In the genomic region with DNA sequence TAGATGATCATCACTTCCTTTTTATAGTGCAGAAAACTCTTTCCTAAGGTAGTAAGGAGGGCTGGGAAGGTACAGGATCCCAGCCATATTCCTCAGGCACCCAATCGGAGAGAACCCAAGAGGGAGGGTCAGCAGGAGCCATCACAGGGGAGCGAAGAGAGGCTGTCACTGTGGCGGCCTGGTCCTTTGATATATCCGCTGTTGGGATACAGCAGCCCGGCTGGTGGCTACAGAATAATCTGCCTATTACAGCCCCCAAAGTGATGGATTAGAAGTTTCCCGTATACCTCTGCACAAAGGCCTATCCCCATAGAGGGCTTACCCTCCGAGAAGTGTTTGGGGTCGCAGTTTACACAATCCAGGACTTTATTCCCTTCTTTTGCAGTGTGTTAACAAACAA, we compare ENCODE assay signal across 8 cellular contexts. TPM values are rescaled to one million over a fixed set of nuclear protein-coding genes. Genes with fewer than 3 reads are reported as not detected.
A peak's percentile ranks its signal among the peaks of the same experiment; 100 is the strongest.
DNase-seq lines count a peak whose midpoint lies in the region; ATAC-seq lines count a peak whose summit lies in the region.

No MANE protein-coding gene starts in this region.

- H3K27me3 ChIP-seq in ACC112 (ENCODE audit: insufficient read depth, low read length): no peaks in the 10 kb centered on the region
- H3K27me3 ChIP-seq in mesenchymal stem cell (ENCODE audit: control insufficient read depth in 1 of 2, insufficient read depth in 1 of 2, low read length in 2 of 2): no peaks in the 10 kb centered on the region

- H3K18ac ChIP-seq in mesenchymal stem cell (ENCODE audit: low read depth in 1 of 2, low read length in 2 of 2): peak overlapping the region in 1 of 2 experiments; percentile 34

- POLR2A ChIA-PET in activated naive CD8-positive, alpha-beta T cell treated with anti-CD3 and anti-CD28 coated beads, Interleukin-2, amount 10 ng/mL, durations not matched to agents 7 days and 5 days (lab: Charles Lee): interaction anchor here (1.6 to 1.8 kb wide), 2 partner anchors 56 to 109 kb away, joined by 6 to 9 read pairs; partner anchors contain the start of genes OSBP and PATL1

- H3K36me3 ChIP-seq in ACC112 (ENCODE audit: insufficient read depth, low read length) (no peaks in the 10 kb centered on the region), mesenchymal stem cell (ENCODE audit: control insufficient read depth in 1 of 2, insufficient read depth in 2 of 2, low read depth in 1 of 2, low read length in 2 of 2) (no peaks in the 10 kb centered on the region)

- WGBS in mesenchymal stem cell: 23% methylated on average over 8 of the region's 8 CpGs

- peaks cover 2% of the 10 kb centered on the region for H3K36me3 Mint-ChIP-seq in activated naive CD8-positive, alpha-beta T cell treated with anti-CD3 and anti-CD28 coated beads, Interleukin-2, amount 10 ng/mL, durations not matched to agents 7 days and 5 days

- no peak overlapping the region for H4K91ac ChIP-seq in mesenchymal stem cell (ENCODE audit: low read length)

- H3K27me3 Mint-ChIP-seq in activated naive CD8-positive, alpha-beta T cell treated with anti-CD3 and anti-CD28 coated beads, Interleukin-2, amount 10 ng/mL, durations not matched to agents 7 days and 5 days: peaks cover 11% of the 10 kb centered on the region

- no peak for DNase-seq in activated naive CD8-positive, alpha-beta T cell treated with anti-CD3 and anti-CD28 coated beads, Interleukin-2, amount 10 ng/mL, durations not matched to agents 7 days and 5 days
- DNase-seq in mesenchymal stem cell (no peak), putamen (ENCODE audit: low spot score) (no peak)
- DNase-seq in activated effector memory CD4-positive, alpha-beta T cell treated with Interleukin-2 at 50 U/mL for 16 hours: no peak

- H3K4me3 ChIP-seq in ACC112 (ENCODE audit: low read depth, low read length) (peak overlapping the region; percentile 81; the same call in 1 of the 2 replicates), mesenchymal stem cell (ENCODE audit: insufficient read depth in 1 of 2, low read depth in 1 of 2, low read length in 2 of 2) (peak overlapping the region in 1 of 2 experiments; percentile 95)

- H4K8ac ChIP-seq in mesenchymal stem cell (ENCODE audit: low read length): peak overlapping the region; percentile 33

- H3K4me2 ChIP-seq in mesenchymal stem cell (ENCODE audit: low read length, poor library complexity, severe bottlenecking): peak overlapping the region; percentile 51

- peak overlapping the region; percentile 97 for H3K27ac Mint-ChIP-seq in activated naive CD8-positive, alpha-beta T cell treated with anti-CD3 and anti-CD28 coated beads, Interleukin-2, amount 10 ng/mL, durations not matched to agents 7 days and 5 days

- no peaks in the 10 kb centered on the region for H3K9me3 ChIP-seq in mesenchymal stem cell (ENCODE audit: control insufficient read depth, low read length)

- no peaks in the 10 kb centered on the region for H3K79me2 ChIP-seq in ACC112 (ENCODE audit: control insufficient read depth, insufficient read depth, low read length, unreplicated experiment)

- no peak overlapping the region for H2BK120ac ChIP-seq in mesenchymal stem cell (ENCODE audit: low read depth, low read length)

- peak overlapping the region; percentile 92 for H3K4me3 Mint-ChIP-seq in activated naive CD8-positive, alpha-beta T cell treated with anti-CD3 and anti-CD28 coated beads, Interleukin-2, amount 10 ng/mL, durations not matched to agents 7 days and 5 days

- ATAC-seq in HG02642 (IDR thresholded peaks at IDR 0.05; ENCODE audit: poor library complexity, unreplicated experiment) (peak; percentile 1), GM18861 (IDR thresholded peaks at IDR 0.05; ENCODE audit: unreplicated experiment) (no peak)
- ATAC-seq in activated naive CD8-positive, alpha-beta T cell treated with anti-CD3 and anti-CD28 coated beads, Interleukin-2, amount 10 ng/mL, durations not matched to agents 7 days and 5 days (ENCODE audit: low read depth): no peak
- ATAC-seq in activated CD4-positive, CD25-positive, alpha-beta regulatory T cell treated with anti-CD3 and anti-CD28 coated beads, Interleukin-2, amount 50 U/mL, for 24 hours: no peak

- H3K4ac ChIP-seq in mesenchymal stem cell (ENCODE audit: low read depth in 1 of 2, low read length in 2 of 2): peak overlapping the region in 1 of 2 experiments; percentile 69

- peaks cover 42% of the 10 kb centered on the region for H3K4me1 Mint-ChIP-seq in activated naive CD8-positive, alpha-beta T cell treated with anti-CD3 and anti-CD28 coated beads, Interleukin-2, amount 10 ng/mL, durations not matched to agents 7 days and 5 days

- no peaks in the 10 kb centered on the region for H3K9me3 Mint-ChIP-seq in activated naive CD8-positive, alpha-beta T cell treated with anti-CD3 and anti-CD28 coated beads, Interleukin-2, amount 10 ng/mL, durations not matched to agents 7 days and 5 days

- no peak overlapping the region for H2BK5ac ChIP-seq in mesenchymal stem cell (ENCODE audit: low read depth, low read length, poor library complexity, severe bottlenecking)

- no peaks in the 10 kb centered on the region for H3K4me1 ChIP-seq in ACC112 (ENCODE audit: control insufficient read depth, insufficient read depth, low read length, unreplicated experiment)
- H3K4me1 ChIP-seq in mesenchymal stem cell (ENCODE audit: control insufficient read depth, insufficient read depth, low read depth, low read length): no peaks in the 10 kb centered on the region

- no peak overlapping the region for H3K14ac ChIP-seq in mesenchymal stem cell (ENCODE audit: low read length in 2 of 2)

- H2AFZ ChIP-seq in ACC112 (ENCODE audit: low read length, unreplicated experiment) (no peak overlapping the region), mesenchymal stem cell (ENCODE audit: low read depth, low read length) (no peak overlapping the region)

- H3K23ac ChIP-seq in mesenchymal stem cell (ENCODE audit: low read length in 2 of 2): peak overlapping the region in 1 of 2 experiments; percentile 83

- H2BK15ac ChIP-seq in mesenchymal stem cell (ENCODE audit: low read depth, poor library complexity, severe bottlenecking): no peak overlapping the region

- no peak overlapping the region for H2AK5ac ChIP-seq in mesenchymal stem cell (ENCODE audit: low read length, severe bottlenecking)

- H3K27ac ChIP-seq in ACC112 (ENCODE audit: low read depth, low read length) (no peak overlapping the region), mesenchymal stem cell (ENCODE audit: low read length, poor library complexity, severe bottlenecking) (peak overlapping the region; percentile 15)

- no peaks in the 10 kb centered on the region for H3K79me1 ChIP-seq in mesenchymal stem cell (replicated peaks; ENCODE audit: low read length, poor library complexity, severe bottlenecking)

- H2BK12ac ChIP-seq in mesenchymal stem cell (ENCODE audit: low read length in 2 of 2): peak overlapping the region; percentile 52 to 78

- peak overlapping the region; percentile 92 for H3K9ac ChIP-seq in mesenchymal stem cell (ENCODE audit: low read length)

RNA-seq across cellular contexts. Expression of gene OR4D9, which starts 48.5 kb away (rescaled TPM):
- not detected for total RNA-seq in activated naive CD8-positive, alpha-beta T cell treated with anti-CD3 and anti-CD28 coated beads, Interleukin-2, amount 10 ng/mL, durations not matched to agents 7 days and 5 days
- polyA plus RNA-seq in mesenchymal stem cell (2013, experiment 1 of 2): not detected
- polyA plus RNA-seq in mesenchymal stem cell (2013, experiment 2 of 2): not detected

RNA-seq across cellular contexts. Expression of gene OSBP, which starts 55.7 kb away (rescaled TPM):
- 10 to 100 TPM; 41.6 to 41.8 TPM for total RNA-seq in activated naive CD8-positive, alpha-beta T cell treated with anti-CD3 and anti-CD28 coated beads, Interleukin-2, amount 10 ng/mL, durations not matched to agents 7 days and 5 days
- polyA plus RNA-seq in mesenchymal stem cell (2013, experiment 1 of 2): 25.4 TPM
- 25.0 TPM for polyA plus RNA-seq in mesenchymal stem cell (2013, experiment 2 of 2)

RNA-seq across cellular contexts. Expression of gene OR4D11, which starts 56.5 kb away (rescaled TPM):
- total RNA-seq in activated naive CD8-positive, alpha-beta T cell treated with anti-CD3 and anti-CD28 coated beads, Interleukin-2, amount 10 ng/mL, durations not matched to agents 7 days and 5 days: not detected
- not detected for polyA plus RNA-seq in mesenchymal stem cell (2013, experiment 1 of 2)
- not detected for polyA plus RNA-seq in mesenchymal stem cell (2013, experiment 2 of 2)
